1 cellular context compared by ENCODE assay signal in the genomic region with DNA sequence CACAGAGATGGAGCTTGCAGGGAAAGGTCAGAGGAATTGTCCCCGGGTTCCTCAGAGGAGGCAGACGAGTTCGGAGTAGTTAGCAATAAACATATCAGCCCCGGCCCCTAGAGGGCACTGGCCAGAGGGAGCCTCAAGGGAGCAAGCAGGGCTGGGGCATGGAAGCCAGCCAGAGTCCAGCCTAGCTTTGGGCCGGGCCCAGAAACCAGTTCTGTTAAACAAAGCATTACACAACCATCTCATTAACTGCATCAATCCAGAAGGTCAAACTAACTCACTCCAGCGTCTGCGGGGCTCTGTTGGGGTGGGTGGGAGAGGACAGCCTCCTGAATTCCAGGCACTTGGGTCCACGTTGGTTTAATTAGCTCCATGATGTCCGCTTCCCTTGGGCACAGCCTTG.
TF ChIP-seq lines count a peak whose summit lies in the region.

No MANE protein-coding gene starts in this region.

TF ChIP-seq in GM12878, 131 proteins besides CTCF, POLR2A, EP300 and RAD21 (continued from another document):
- TF ChIP-seq RELB (IDR thresholded peaks at IDR 0.05; ENCODE audit: low read depth): no peak
